In genomic region chr18:9569178-9569577, GRCh38 we compare ENCODE assay signal across 36 cellular contexts.
"Had no signal": no experiment of that assay in that cellular context is flagged by ENCODE, and none has a peak within 500 bp of the region (broad histone marks: within the 10 kb centered on the region; RNA-seq: fewer than 3 reads in every experiment).

No MANE protein-coding gene starts in this region.

- H3K9me3 ChIP-seq: ascending aorta had no signal

- H3K27ac Mint-ChIP-seq: activated CD4-positive, alpha-beta memory T cell treated with anti-CD3 and anti-CD28 coated beads for 36 hours; activated CD4-positive, alpha-beta T cell treated with anti-CD3 and anti-CD28 coated beads, Interleukin-2, amount 10 ng/mL, durations not matched to agents 24 days and 14 days; activated CD8-positive, alpha-beta T cell treated with anti-CD3 and anti-CD28 coated beads for 36 hours; activated naive CD4-positive, alpha-beta T cell treated with anti-CD3 and anti-CD28 coated beads, Interleukin-2, amount 10 ng/mL, durations not matched to agents 7 days and 5 days; activated naive CD4-positive, alpha-beta T cell treated with anti-CD3 and anti-CD28 coated beads, Interleukin-2, amount 50 U/mL, for 24 hours; activated naive CD8-positive, alpha-beta T cell; activated naive CD8-positive, alpha-beta T cell treated with anti-CD3 and anti-CD28 coated beads, Interleukin-2, amount 10 ng/mL, durations not matched to agents 7 days and 5 days; activated naive CD8-positive, alpha-beta T cell treated with anti-CD3 and anti-CD28 coated beads, Interleukin-2, amount 50 U/mL, for 24 hours; activated T-helper 2 cell treated with anti-CD3 and anti-CD28 coated beads, Interferon-gamma antibody, Interleukin-2, Interleukin-4, amounts not matched to agents 10 μg/mL and 5 μg/mL and 100 μg/mL, durations not matched to agents 14 hours and 24 hours and 36 hours; brain; T-cell; T-helper 2 cell treated with Interferon-gamma antibody and Interleukin-4, amounts not matched to agents 5 μg/mL and 100 μg/mL, for 36 hours; WTC11 had no signal

- H3K4me1 Mint-ChIP-seq: activated CD4-positive, alpha-beta T cell treated with anti-CD3 and anti-CD28 coated beads, Interleukin-2, amount 10 ng/mL, durations not matched to agents 24 days and 14 days; activated naive CD4-positive, alpha-beta T cell treated with anti-CD3 and anti-CD28 coated beads, Interleukin-2, amount 10 ng/mL, durations not matched to agents 7 days and 5 days; activated naive CD4-positive, alpha-beta T cell treated with anti-CD3 and anti-CD28 coated beads, Interleukin-2, amount 50 U/mL, for 24 hours; activated naive CD8-positive, alpha-beta T cell treated with anti-CD3 and anti-CD28 coated beads, Interleukin-2, amount 10 ng/mL, durations not matched to agents 7 days and 5 days; activated naive CD8-positive, alpha-beta T cell treated with anti-CD3 and anti-CD28 coated beads, Interleukin-2, amount 50 U/mL, for 24 hours; brain had no signal

- H3K27me3 ChIP-seq: ascending aorta, cardiac muscle cell had no signal

- H3K4me3 ChIP-seq: ascending aorta, cardiac muscle cell had no signal

- H3K27ac ChIP-seq: ascending aorta, cardiac muscle cell, VCaP had no signal

- H3K27me3 Mint-ChIP-seq: activated CD4-positive, alpha-beta memory T cell treated with anti-CD3 and anti-CD28 coated beads for 36 hours; activated CD4-positive, alpha-beta T cell treated with anti-CD3 and anti-CD28 coated beads, Interleukin-2, amount 10 ng/mL, durations not matched to agents 24 days and 14 days; activated CD8-positive, alpha-beta T cell treated with anti-CD3 and anti-CD28 coated beads for 36 hours; activated naive CD4-positive, alpha-beta T cell treated with anti-CD3 and anti-CD28 coated beads, Interleukin-2, amount 10 ng/mL, durations not matched to agents 7 days and 5 days; activated naive CD4-positive, alpha-beta T cell treated with anti-CD3 and anti-CD28 coated beads, Interleukin-2, amount 50 U/mL, for 24 hours; activated naive CD8-positive, alpha-beta T cell; activated naive CD8-positive, alpha-beta T cell treated with anti-CD3 and anti-CD28 coated beads, Interleukin-2, amount 10 ng/mL, durations not matched to agents 7 days and 5 days; activated naive CD8-positive, alpha-beta T cell treated with anti-CD3 and anti-CD28 coated beads, Interleukin-2, amount 50 U/mL, for 24 hours; brain; central memory CD8-positive, alpha-beta T cell; T-cell had no signal

- ATAC-seq: activated CD8-positive, alpha-beta T cell treated with anti-CD3 and anti-CD28 coated beads for 36 hours; activated naive CD8-positive, alpha-beta T cell treated with anti-CD3 and anti-CD28 coated beads, Interleukin-2, amount 50 U/mL, for 24 hours; T-cell; WTC11 had no signal

- DNase-seq: activated CD4-positive, alpha-beta memory T cell treated with anti-CD3 and anti-CD28 coated beads for 36 hours; activated CD4-positive, alpha-beta T cell treated with anti-CD3 and anti-CD28 coated beads for 4 hours; activated CD4-positive, alpha-beta T cell treated with anti-CD3 and anti-CD28 coated beads, Interleukin-2, amount 10 ng/mL, durations not matched to agents 24 days and 14 days; activated CD4-positive, alpha-beta T cell treated with anti-CD3 and anti-CD28 coated beads, Interleukin-2, amount 50 U/mL, for 1 hour; activated CD4-positive, alpha-beta T cell treated with anti-CD3 and anti-CD28 coated beads, Interleukin-2, amount 50 U/mL, for 4 hours; activated CD4-positive, CD25-positive, alpha-beta regulatory T cell; activated CD4-positive, CD25-positive, alpha-beta regulatory T cell treated with anti-CD3 and anti-CD28 coated beads, Interleukin-2, amount 50 U/mL, for 72 hours; activated CD8-positive, alpha-beta memory T cell treated with anti-CD3 and anti-CD28 coated beads, Interleukin-2, amount 50 U/mL, for 4 hours; activated CD8-positive, alpha-beta T cell treated with anti-CD3 and anti-CD28 coated beads for 36 hours; activated effector memory CD4-positive, alpha-beta T cell treated with Interleukin-2 at 50 U/mL for 16 hours; activated gamma-delta T cell; activated naive CD4-positive, alpha-beta T cell treated with anti-CD3 and anti-CD28 coated beads, Interleukin-2, amount 10 ng/mL, durations not matched to agents 7 days and 5 days; activated naive CD4-positive, alpha-beta T cell treated with Interleukin-2 at 50 U/mL for 16 hours; activated naive CD8-positive, alpha-beta T cell treated with anti-CD3 and anti-CD28 coated beads, Interleukin-2, amount 10 ng/mL, durations not matched to agents 7 days and 5 days; activated naive CD8-positive, alpha-beta T cell treated with anti-CD3 and anti-CD28 coated beads, Interleukin-2, amount 50 U/mL, for 24 hours; activated T-cell treated with anti-CD3 and anti-CD28 coated beads for 4 hours; activated T-cell treated with anti-CD3 and anti-CD28 coated beads, Interleukin-2, amount 50 U/mL, for 1 hour; activated T-cell treated with anti-CD3 and anti-CD28 coated beads, Interleukin-2, amount 50 U/mL, for 48 hours; amygdala; anterior cingulate cortex; caudate nucleus; cerebellar nuclear complex; SW 1271; T-cell; T-helper 2 cell; T-helper 9 cell had no signal

- H3K9me3 Mint-ChIP-seq: activated CD4-positive, alpha-beta memory T cell treated with anti-CD3 and anti-CD28 coated beads for 36 hours; activated CD4-positive, alpha-beta T cell treated with anti-CD3 and anti-CD28 coated beads, Interleukin-2, amount 10 ng/mL, durations not matched to agents 24 days and 14 days; activated CD8-positive, alpha-beta T cell treated with anti-CD3 and anti-CD28 coated beads for 36 hours; activated naive CD4-positive, alpha-beta T cell treated with anti-CD3 and anti-CD28 coated beads, Interleukin-2, amount 10 ng/mL, durations not matched to agents 7 days and 5 days; activated naive CD4-positive, alpha-beta T cell treated with anti-CD3 and anti-CD28 coated beads, Interleukin-2, amount 50 U/mL, for 24 hours; activated naive CD8-positive, alpha-beta T cell treated with anti-CD3 and anti-CD28 coated beads, Interleukin-2, amount 10 ng/mL, durations not matched to agents 7 days and 5 days; activated naive CD8-positive, alpha-beta T cell treated with anti-CD3 and anti-CD28 coated beads, Interleukin-2, amount 50 U/mL, for 24 hours; activated T-helper 2 cell treated with anti-CD3 and anti-CD28 coated beads, Interferon-gamma antibody, Interleukin-2, Interleukin-4, amounts not matched to agents 10 μg/mL and 5 μg/mL and 100 μg/mL, durations not matched to agents 14 hours and 24 hours and 36 hours; brain; central memory CD8-positive, alpha-beta T cell; T-cell; T-helper 2 cell treated with Interferon-gamma antibody and Interleukin-4, amounts not matched to agents 5 μg/mL and 100 μg/mL, for 36 hours; WTC11 had no signal

- H3K4me3 Mint-ChIP-seq: activated CD4-positive, alpha-beta memory T cell treated with anti-CD3 and anti-CD28 coated beads for 36 hours; activated CD4-positive, alpha-beta T cell treated with anti-CD3 and anti-CD28 coated beads, Interleukin-2, amount 10 ng/mL, durations not matched to agents 24 days and 14 days; activated CD8-positive, alpha-beta T cell treated with anti-CD3 and anti-CD28 coated beads for 36 hours; activated naive CD4-positive, alpha-beta T cell treated with anti-CD3 and anti-CD28 coated beads, Interleukin-2, amount 10 ng/mL, durations not matched to agents 7 days and 5 days; activated naive CD4-positive, alpha-beta T cell treated with anti-CD3 and anti-CD28 coated beads, Interleukin-2, amount 50 U/mL, for 24 hours; activated naive CD8-positive, alpha-beta T cell; activated naive CD8-positive, alpha-beta T cell treated with anti-CD3 and anti-CD28 coated beads, Interleukin-2, amount 10 ng/mL, durations not matched to agents 7 days and 5 days; activated naive CD8-positive, alpha-beta T cell treated with anti-CD3 and anti-CD28 coated beads, Interleukin-2, amount 50 U/mL, for 24 hours; brain; central memory CD8-positive, alpha-beta T cell; T-cell; T-helper 2 cell treated with Interferon-gamma antibody and Interleukin-4, amounts not matched to agents 5 μg/mL and 100 μg/mL, for 36 hours; WTC11 had no signal
